Comparison of ENCODE assay signal across 8 cellular contexts in the genomic region with DNA sequence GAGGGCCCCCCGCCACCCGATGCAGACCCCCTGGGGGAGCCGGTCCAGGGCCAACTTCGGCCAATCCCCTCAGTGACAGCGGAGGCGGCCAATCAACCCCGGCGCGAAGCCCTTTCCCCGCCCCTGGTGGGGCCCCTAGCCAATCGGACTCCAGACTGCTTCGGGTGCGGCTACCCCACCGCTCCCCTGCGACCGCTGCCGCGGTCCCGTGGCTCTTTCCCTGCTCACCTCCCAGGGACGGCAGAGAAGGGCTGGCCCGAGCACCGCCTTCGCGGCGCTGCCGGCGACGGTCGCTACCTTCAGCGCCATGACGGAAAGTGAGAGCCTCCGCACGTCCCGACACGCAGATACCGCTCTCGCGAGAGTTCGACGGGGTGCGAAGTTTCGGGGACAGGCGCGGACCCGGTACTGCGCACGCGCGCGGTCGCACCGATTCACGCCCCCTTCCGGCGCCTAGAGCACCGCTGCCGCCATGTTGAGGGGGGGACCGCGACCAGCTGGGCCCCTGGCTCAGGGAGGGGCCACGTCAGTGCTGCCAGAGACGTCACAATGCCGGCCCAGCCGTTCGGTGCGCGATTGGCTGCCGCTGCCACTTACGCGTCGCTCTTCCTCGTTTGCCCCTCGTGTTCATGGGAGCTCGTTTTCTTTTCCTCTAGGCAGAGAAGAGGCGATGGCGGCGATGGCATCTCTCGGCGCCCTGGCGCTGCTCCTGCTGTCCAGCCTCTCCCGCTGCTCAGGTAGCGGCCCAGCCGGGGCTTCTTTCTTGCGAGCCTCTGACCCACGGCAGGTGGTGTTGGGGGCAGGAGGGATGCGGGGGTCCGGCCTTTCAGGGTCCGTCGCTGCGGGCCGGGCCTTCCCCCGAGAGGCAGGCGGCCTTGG. TPM values are rescaled to one million over a fixed set of nuclear protein-coding genes. Genes with fewer than 3 reads are reported as not detected.
DNase-seq lines count a peak whose midpoint lies in the region; ATAC-seq and TF ChIP-seq lines count a peak whose summit lies in the region.

A gene (minus strand): TSS at position 358 of the 879 bp plus-strand sequence. CDS start 49 bp downstream, at position 309.
A gene (plus strand): TSS at position 651 of the 879 bp plus-strand sequence. CDS start 20 bp downstream, at position 671.

- no peak within 1 kb of the TSS for H2AK5ac ChIP-seq in mesendoderm (ENCODE audit: low read length)

- peak; percentile 89 for DNase-seq in COR-L47 (lab: John Stamatoyannopoulos, UW)
- DNase-seq in HUDEP-2 (lab: John Stamatoyannopoulos, UW; ENCODE audit: unreplicated experiment in 76 of 76): peak; percentile 11 to 92 (median 85)
- peak; percentile 68 for DNase-seq in NT2/D1 (ENCODE audit: low read depth, low spot score)
- peak; percentile 80 for DNase-seq in activated CD8-positive, alpha-beta memory T cell treated with anti-CD3 and anti-CD28 coated beads, Interleukin-2, amount 50 U/mL, for 1 hour (ENCODE audit: extremely low read depth)
- DNase-seq in endodermal cell: peak; percentile 95
- DNase-seq in mesendoderm: peak; percentile 95
- peak; percentile 76 for DNase-seq in stimulated activated CD8-positive, alpha-beta memory T cell treated with anti-CD3 and anti-CD28 coated beads, Interleukin-15, amount 100 ng/mL, for 1 hour (ENCODE audit: low read depth)

- H3K27me3 ChIP-seq in NT2/D1 (ENCODE audit: insufficient read depth, insufficient read length) (no peaks in the 10 kb centered on the region), endodermal cell (ENCODE audit: control insufficient read depth, insufficient read depth, low read length, poor library complexity, severe bottlenecking) (no peaks in the 10 kb centered on the region), mesendoderm (ENCODE audit: insufficient read depth, low read length, poor library complexity) (no peaks in the 10 kb centered on the region)

- no peaks in the 10 kb centered on the region for H3K9me3 ChIP-seq in NT2/D1 (ENCODE audit: insufficient read depth, low read length)
- H3K9me3 ChIP-seq in endodermal cell (ENCODE audit: control insufficient read depth, low read length): no peaks in the 10 kb centered on the region

- peak within 1 kb of the TSS; percentile 86 for H3K18ac ChIP-seq in mesendoderm (ENCODE audit: low read length)

- H3K79me2 ChIP-seq in mesendoderm (ENCODE audit: control insufficient read depth, insufficient read depth, low read length): peaks cover 26% of the 10 kb centered on the region

- no peak within 1 kb of the TSS for H4K8ac ChIP-seq in mesendoderm (ENCODE audit: low read depth, low read length)

- no peak within 1 kb of the TSS for H4K5ac ChIP-seq in mesendoderm (ENCODE audit: low read length)

- peak; percentile 89 for ATAC-seq in GM21381 (IDR thresholded peaks at IDR 0.05; ENCODE audit: unreplicated experiment)

- H3K27ac ChIP-seq in endodermal cell (ENCODE audit: low read depth, low read length): peak within 1 kb of the TSS; percentile 84
- peak within 1 kb of the TSS; percentile 77 for H3K27ac ChIP-seq in mesendoderm (ENCODE audit: low read depth, low read length)

- H3K4me2 ChIP-seq in mesendoderm (ENCODE audit: low read length): peak within 1 kb of the TSS; percentile 87

- no peak within 1 kb of the TSS for H2BK15ac ChIP-seq in mesendoderm (replicated peaks; ENCODE audit: low read depth)

- H3K4me1 ChIP-seq in NT2/D1 (ENCODE audit: insufficient read depth, insufficient read length) (peaks cover 2% of the 10 kb centered on the region), endodermal cell (ENCODE audit: control insufficient read depth, insufficient read depth, low read length) (no peaks in the 10 kb centered on the region), mesendoderm (ENCODE audit: control insufficient read depth, low read depth, low read length) (no peaks in the 10 kb centered on the region)

- H3K9ac ChIP-seq in NT2/D1 (ENCODE audit: insufficient read length, low read depth): peak within 1 kb of the TSS; percentile 89
- peak within 1 kb of the TSS; percentile 71 for H3K9ac ChIP-seq in endodermal cell (ENCODE audit: extremely low read depth, low read length, poor library complexity, severe bottlenecking)
- H3K9ac ChIP-seq in mesendoderm (ENCODE audit: low read length): peak within 1 kb of the TSS; percentile 97

- H3K4me1 Mint-ChIP-seq in endodermal cell: peaks cover 7% of the 10 kb centered on the region

- peak within 1 kb of the TSS; percentile 19 for H3K4ac ChIP-seq in mesendoderm (ENCODE audit: low read depth, low read length)

- H3K36me3 ChIP-seq in NT2/D1 (ENCODE audit: insufficient read depth, insufficient read length, low read length) (peaks cover 58% of the 10 kb centered on the region), endodermal cell (ENCODE audit: control insufficient read depth, insufficient read depth, low read length) (peaks cover 4% of the 10 kb centered on the region), mesendoderm (ENCODE audit: control insufficient read depth, insufficient read depth, low read length) (peaks cover 3% of the 10 kb centered on the region)

- H3K9me3 Mint-ChIP-seq in endodermal cell: peaks cover 57% of the 10 kb centered on the region

- H2BK120ac ChIP-seq in mesendoderm (ENCODE audit: low read depth, low read length): no peak within 1 kb of the TSS

- peaks cover 2% of the 10 kb centered on the region for H3K79me1 ChIP-seq in mesendoderm (ENCODE audit: low read length)

- no peaks in the 10 kb centered on the region for H3K27me3 Mint-ChIP-seq in endodermal cell (ENCODE audit: insufficient read depth)

- peak; percentile 21 for TF ChIP-seq CTCF in endodermal cell (conservative IDR thresholded peaks at IDR 0.05)

- H3K27ac Mint-ChIP-seq in endodermal cell: peak within 1 kb of the TSS; percentile 88

- 0% methylated on average over 91 of the region's 92 CpGs; no CpG with 5 or more reads in 1 of the 2 experiments for WGBS in endodermal cell (ENCODE audit: insufficient coverage in 1 of 2, insufficient read length in 1 of 2), 2 experiments
- no CpG with 5 or more reads among the region's 92 CpGs for WGBS in mesendoderm (ENCODE audit: extremely low coverage, insufficient coverage, low lambda C conversion rate)

- H2BK5ac ChIP-seq in mesendoderm (ENCODE audit: low read length): no peak within 1 kb of the TSS

- peak within 1 kb of the TSS; percentile 97 for H3K56ac ChIP-seq in mesendoderm (ENCODE audit: low read length)

- H3K4me3 Mint-ChIP-seq in endodermal cell: peak within 1 kb of the TSS; percentile 81

- peak within 1 kb of the TSS; percentile 24 for H3K23ac ChIP-seq in mesendoderm (ENCODE audit: low read length)

- H3K4me3 ChIP-seq in NT2/D1 (ENCODE audit: insufficient read length, low read depth) (peak within 1 kb of the TSS; percentile 71), endodermal cell (ENCODE audit: low read length) (peak within 1 kb of the TSS; percentile 90), mesendoderm (ENCODE audit: low read length) (peak within 1 kb of the TSS; percentile 82)

- peaks cover 26% of the 10 kb centered on the region for H3K36me3 Mint-ChIP-seq in endodermal cell (ENCODE audit: low read depth)

RNA-seq across cellular contexts. Expression of the first gene that starts in this region (rescaled TPM):
- total RNA-seq in endodermal cell: 10 to 100 TPM; 39.5 to 45.0 TPM
- polyA plus RNA-seq in endodermal cell (2013, experiment 1 of 2): 53.1 TPM
- 48.6 TPM for polyA plus RNA-seq in endodermal cell (2013, experiment 2 of 2)
- 42.6 TPM for polyA plus RNA-seq in mesendoderm (2013, experiment 1 of 2)
- 41.0 TPM for polyA plus RNA-seq in mesendoderm (2013, experiment 2 of 2)

RNA-seq across cellular contexts. Expression of the second gene that starts in this region (rescaled TPM):
- 100 to 1,000 TPM; 220 to 236 TPM for total RNA-seq in endodermal cell
- 275 TPM for polyA plus RNA-seq in endodermal cell (2013, experiment 1 of 2)
- polyA plus RNA-seq in endodermal cell (2013, experiment 2 of 2): 267 TPM
- 237 TPM for polyA plus RNA-seq in mesendoderm (2013, experiment 1 of 2)
- polyA plus RNA-seq in mesendoderm (2013, experiment 2 of 2): 230 TPM

Comparison
In these comparisons a context has a peak if more than half of its experiments do, and no peak if none do; other contexts are left out.
1. Peak in every context shown above with its lines: DNase-seq, ATAC-seq, H3K4me3 ChIP-seq and H3K27ac ChIP-seq.